ENCODE assay signal across 10 cellular contexts in genomic region chr1:206672844-206673758, GRCh38. TPM values are rescaled to one million over a fixed set of nuclear protein-coding genes. Genes with fewer than 3 reads are reported as not detected.
DNase-seq lines count a peak whose midpoint lies in the region; ATAC-seq and TF ChIP-seq lines count a peak whose summit lies in the region.
"Had no signal": no experiment of that assay in that cellular context is flagged by ENCODE, and none has a peak within 500 bp of the region (broad histone marks: within the 10 kb centered on the region; RNA-seq: fewer than 3 reads in every experiment).

No MANE protein-coding gene starts in this region.

- DNase-seq in GM23338 (ENCODE audit: low spot score) = no peak
- DNase-seq in OCI-LY7 (ENCODE audit: low spot score) = peak; percentile 45
- DNase-seq in heart right ventricle = no peak
- no peak for DNase-seq in C1 segment of cervical spinal cord (lab: John Stamatoyannopoulos, UW)
- no peak for DNase-seq in activated T-helper 1 cell treated with anti-CD3 and anti-CD28 coated beads, Interleukin-12 subunit alpha, Interleukin-12 subunit beta, Interleukin-2, Interleukin-4 antibody, amounts not matched to agents 30 ng/mL and 10 ng/mL and 1 ng/mL, durations not matched to agents 14 hours and 24 hours and 36 hours (ENCODE audit: low spot score)
- DNase-seq: activated naive CD8-positive, alpha-beta T cell treated with anti-CD3 and anti-CD28 coated beads, Interleukin-2, amount 10 ng/mL, durations not matched to agents 7 days and 5 days had no signal

- H3K36me3 ChIP-seq in GM23338 (ENCODE audit: insufficient read depth) (no peaks in the 10 kb centered on the region), OCI-LY7 (ENCODE audit: insufficient read depth, low read length) (no peaks in the 10 kb centered on the region), heart right ventricle (no peaks in the 10 kb centered on the region)

- no peaks in the 10 kb centered on the region for H3F3A ChIP-seq in GM23338 (replicated peaks; ENCODE audit: low read depth)

- CTCF ChIA-PET in OCI-LY7 (lab: Charles Lee; ENCODE audit: unreplicated experiment) = interaction anchor here (0.7 to 2.1 kb wide), 5 partner anchors 9 to 38 kb away, joined by 3 to 13 read pairs (median 5); partner anchors contain the start of gene DYRK3

- intact Hi-C loops in OCI-LY7 (cut with micrococcal nuclease; ENCODE audit: unreplicated experiment) (no loop called here), heart right ventricle (cut with DNase I) (no loop called here)
- intact Hi-C loops in activated T-helper 1 cell treated with anti-CD3 and anti-CD28 coated beads, Interleukin-12 subunit alpha, Interleukin-12 subunit beta, Interleukin-2, Interleukin-4 antibody, amounts not matched to agents 30 ng/mL and 10 ng/mL and 1 ng/mL, durations not matched to agents 14 hours and 24 hours and 36 hours (cut with micrococcal nuclease) = no loop called here

- H3K79me2 ChIP-seq in GM23338 (replicated peaks; ENCODE audit: insufficient read depth) (no peaks in the 10 kb centered on the region), OCI-LY7 (ENCODE audit: insufficient read depth, low read depth, low read length) (no peaks in the 10 kb centered on the region)

- POLR2A ChIA-PET in OCI-LY7 (lab: Charles Lee) = interaction anchor here (0.7 to 2.7 kb wide), 9 partner anchors 8 to 787 kb away, joined by 3 to 11 read pairs (median 5); partner anchors contain the start of gene DYRK3

- H3K27ac Mint-ChIP-seq in GM23338 = no peak overlapping the region
- H3K27ac Mint-ChIP-seq in activated T-helper 1 cell treated with anti-CD3 and anti-CD28 coated beads, Interleukin-12 subunit alpha, Interleukin-12 subunit beta, Interleukin-2, Interleukin-4 antibody, amounts not matched to agents 30 ng/mL and 10 ng/mL and 1 ng/mL, durations not matched to agents 14 hours and 24 hours and 36 hours = no peak overlapping the region
- H3K27ac Mint-ChIP-seq: activated naive CD8-positive, alpha-beta T cell treated with anti-CD3 and anti-CD28 coated beads, Interleukin-2, amount 10 ng/mL, durations not matched to agents 7 days and 5 days; T-helper 1 cell treated with Interleukin-12 subunit alpha and Interleukin-12 subunit beta and Interleukin-4 antibody, amounts not matched to agents 30 μg/mL and 1 μg/mL, for 36 hours had no signal

- H3K4me1 ChIP-seq in GM23338 (ENCODE audit: insufficient read depth) = peaks cover 28% of the 10 kb centered on the region
- H3K4me1 ChIP-seq in OCI-LY7 (ENCODE audit: insufficient read depth, low read length, poor library complexity, severe bottlenecking) = peaks cover 41% of the 10 kb centered on the region
- peaks cover 27 to 49% (median 44%) of the 10 kb centered on the region in 9 donors for H3K4me1 ChIP-seq in heart right ventricle

- peaks cover 4% of the 10 kb centered on the region for H3K27me3 Mint-ChIP-seq in GM23338 (ENCODE audit: insufficient read depth, low read depth, poor library complexity)
- peaks cover 3% of the 10 kb centered on the region for H3K27me3 Mint-ChIP-seq in activated T-helper 1 cell treated with anti-CD3 and anti-CD28 coated beads, Interleukin-12 subunit alpha, Interleukin-12 subunit beta, Interleukin-2, Interleukin-4 antibody, amounts not matched to agents 30 ng/mL and 10 ng/mL and 1 ng/mL, durations not matched to agents 14 hours and 24 hours and 36 hours (ENCODE audit: insufficient read depth)

- H3K4me3 ChIP-seq in GM23338 (no peak overlapping the region), OCI-LY7 (ENCODE audit: low read depth, low read length, poor library complexity, severe bottlenecking) (no peak overlapping the region), heart right ventricle (no peak overlapping the region), skin epidermis (no peak overlapping the region)

- no peaks in the 10 kb centered on the region for H3K36me3 Mint-ChIP-seq in GM23338 (ENCODE audit: low read depth)
- peaks cover 3% of the 10 kb centered on the region for H3K36me3 Mint-ChIP-seq in activated T-helper 1 cell treated with anti-CD3 and anti-CD28 coated beads, Interleukin-12 subunit alpha, Interleukin-12 subunit beta, Interleukin-2, Interleukin-4 antibody, amounts not matched to agents 30 ng/mL and 10 ng/mL and 1 ng/mL, durations not matched to agents 14 hours and 24 hours and 36 hours (ENCODE audit: low read depth)
- H3K36me3 Mint-ChIP-seq: activated naive CD8-positive, alpha-beta T cell treated with anti-CD3 and anti-CD28 coated beads, Interleukin-2, amount 10 ng/mL, durations not matched to agents 7 days and 5 days had no signal

- BruUV-seq in OCI-LY7 (replicated peaks; lab: Mats Ljungman, UMichigan) = no TSS peak

- H3K9me3 ChIP-seq in OCI-LY7 (ENCODE audit: low read length) (no peaks in the 10 kb centered on the region), heart right ventricle (no peaks in the 10 kb centered on the region)

- TF ChIP-seq CTCF in GM23338 (conservative IDR thresholded peaks at IDR 0.05; ENCODE audit: low read depth in 2 of 2) (no peak), OCI-LY7 (conservative IDR thresholded peaks at IDR 0.05; ENCODE audit: low read length) (no peak), heart right ventricle (IDR thresholded peaks at IDR 0.05) (no peak)

- H3K4me3 Mint-ChIP-seq in GM23338 = no peak overlapping the region
- no peak overlapping the region for H3K4me3 Mint-ChIP-seq in activated T-helper 1 cell treated with anti-CD3 and anti-CD28 coated beads, Interleukin-12 subunit alpha, Interleukin-12 subunit beta, Interleukin-2, Interleukin-4 antibody, amounts not matched to agents 30 ng/mL and 10 ng/mL and 1 ng/mL, durations not matched to agents 14 hours and 24 hours and 36 hours
- H3K4me3 Mint-ChIP-seq: activated naive CD8-positive, alpha-beta T cell treated with anti-CD3 and anti-CD28 coated beads, Interleukin-2, amount 10 ng/mL, durations not matched to agents 7 days and 5 days; T-helper 1 cell treated with Interleukin-12 subunit alpha and Interleukin-12 subunit beta and Interleukin-4 antibody, amounts not matched to agents 30 μg/mL and 1 μg/mL, for 36 hours had no signal

- H3K4me2 ChIP-seq in GM23338 = no peak overlapping the region
- H3K4me2 ChIP-seq in OCI-LY7 (ENCODE audit: low read length) = peak overlapping the region; percentile 33

- no peaks in the 10 kb centered on the region; the same call in 1 of the 2 replicates for H3K27me3 ChIP-seq in GM23338 (ENCODE audit: insufficient read depth)
- H3K27me3 ChIP-seq in heart right ventricle = peaks cover 0 to 5% (median 0%) of the 10 kb centered on the region in 7 donors

- H2AFZ ChIP-seq in GM23338 = no peak overlapping the region; the same call in 1 of the 2 replicates
- no peak overlapping the region for H2AFZ ChIP-seq in OCI-LY7 (ENCODE audit: low read length)

- H3K9me2 ChIP-seq in GM23338 (ENCODE audit: insufficient read depth) (no peaks in the 10 kb centered on the region), OCI-LY7 (ENCODE audit: insufficient read depth, low read length) (no peaks in the 10 kb centered on the region)

- peaks cover 6% of the 10 kb centered on the region; the same call in 2 of the 3 replicates for H3K4me1 Mint-ChIP-seq in GM23338
- H3K4me1 Mint-ChIP-seq in activated T-helper 1 cell treated with anti-CD3 and anti-CD28 coated beads, Interleukin-12 subunit alpha, Interleukin-12 subunit beta, Interleukin-2, Interleukin-4 antibody, amounts not matched to agents 30 ng/mL and 10 ng/mL and 1 ng/mL, durations not matched to agents 14 hours and 24 hours and 36 hours (ENCODE audit: low read depth) = peaks cover 6% of the 10 kb centered on the region

- H4K20me1 ChIP-seq in GM23338 (replicated peaks; ENCODE audit: insufficient read depth) (no peaks in the 10 kb centered on the region), OCI-LY7 (ENCODE audit: insufficient read depth, low read length) (no peaks in the 10 kb centered on the region)

- H3K27ac ChIP-seq in GM23338 (ENCODE audit: low read depth) (no peak overlapping the region), OCI-LY7 (ENCODE audit: low read depth, low read length, poor library complexity, severe bottlenecking) (no peak overlapping the region), heart right ventricle (peak overlapping the region; percentile 29 to 81 (median 70)), skin epidermis (peak overlapping the region in 11 of 21 experiments; percentile 12 to 86 (median 25))

- WGBS in heart right ventricle, 2 donors = 33 to 43% methylated on average over 6 of the region's 6 CpGs

- H3K9me3 Mint-ChIP-seq in GM23338 = no peaks in the 10 kb centered on the region
- H3K9me3 Mint-ChIP-seq in activated T-helper 1 cell treated with anti-CD3 and anti-CD28 coated beads, Interleukin-12 subunit alpha, Interleukin-12 subunit beta, Interleukin-2, Interleukin-4 antibody, amounts not matched to agents 30 ng/mL and 10 ng/mL and 1 ng/mL, durations not matched to agents 14 hours and 24 hours and 36 hours = no peaks in the 10 kb centered on the region
- H3K9me3 Mint-ChIP-seq: activated naive CD8-positive, alpha-beta T cell treated with anti-CD3 and anti-CD28 coated beads, Interleukin-2, amount 10 ng/mL, durations not matched to agents 7 days and 5 days; T-helper 1 cell treated with Interleukin-12 subunit alpha and Interleukin-12 subunit beta and Interleukin-4 antibody, amounts not matched to agents 30 μg/mL and 1 μg/mL, for 36 hours had no signal

- ATAC-seq in GM23338 (peak; percentile 75), heart right ventricle (peak in 7 of 8 donors; percentile 42 to 76 (median 60)), HG03108 (IDR thresholded peaks at IDR 0.05; ENCODE audit: unreplicated experiment) (no peak), GM21367 (IDR thresholded peaks at IDR 0.05; ENCODE audit: unreplicated experiment) (no peak)

TF ChIP-seq in GM23338, 12 proteins besides CTCF, POLR2A, EP300 and RAD21:
- TF ChIP-seq NANOG (IDR thresholded peaks at IDR 0.05; ENCODE audit: borderline replicate concordance) = no peak

RNA-seq across cellular contexts. Expression of gene MAPKAPK2, which starts 11.6 kb away (rescaled TPM):
- total RNA-seq in GM23338 (2014; rRNA removed; shearing (Covaris generic)) = 30.4 and 32.1 TPM in 2 replicates
- 9.6 and 10.1 TPM in 2 replicates for polyA plus RNA-seq in GM23338 (2016; fragmentation: Nextera tagmentation; extraction: Ambion mirVana)
- total RNA-seq in OCI-LY7 (2014; rRNA removed; shearing (Covaris generic)) = 14.5 and 16.3 TPM in 2 replicates
- total RNA-seq in OCI-LY7 (2022) = 39.9 and 46.5 TPM in 2 replicates
- total RNA-seq in heart right ventricle = 100 to 1,000 TPM; 169 to 323 (median 224) TPM
- 100 to 1,000 TPM; 101 to 144 TPM for polyA plus RNA-seq in heart right ventricle
- total RNA-seq in activated T-helper 1 cell treated with anti-CD3 and anti-CD28 coated beads, Interleukin-12 subunit alpha, Interleukin-12 subunit beta, Interleukin-2, Interleukin-4 antibody, amounts not matched to agents 30 ng/mL and 10 ng/mL and 1 ng/mL, durations not matched to agents 14 hours and 24 hours and 36 hours = 117 and 120 TPM in 2 replicates

RNA-seq across cellular contexts. Expression of gene DYRK3, which starts 37.8 kb away (rescaled TPM):
- total RNA-seq in GM23338 (2014; rRNA removed; shearing (Covaris generic)) = 8.5 and 9.5 TPM in 2 replicates
- 1.8 and 2.9 TPM in 2 replicates for polyA plus RNA-seq in GM23338 (2016; fragmentation: Nextera tagmentation; extraction: Ambion mirVana)
- 9.7 and 9.8 TPM in 2 replicates for total RNA-seq in OCI-LY7 (2014; rRNA removed; shearing (Covaris generic))
- total RNA-seq in OCI-LY7 (2022) = 9.4 and 10.9 TPM in 2 replicates
- 10 to 100 TPM; 10.4 to 27.9 (median 20.8) TPM for total RNA-seq in heart right ventricle
- polyA plus RNA-seq in heart right ventricle = 10 to 100 TPM in 1 of 2 donors, 1 to 10 TPM in 1; 4.1 to 31.1 TPM
- 22.1 and 23.3 TPM in 2 replicates for total RNA-seq in activated T-helper 1 cell treated with anti-CD3 and anti-CD28 coated beads, Interleukin-12 subunit alpha, Interleukin-12 subunit beta, Interleukin-2, Interleukin-4 antibody, amounts not matched to agents 30 ng/mL and 10 ng/mL and 1 ng/mL, durations not matched to agents 14 hours and 24 hours and 36 hours

Comparison
In these comparisons a context has a peak if more than half of its experiments do, and no peak if none do; other contexts are left out.
1. ATAC-seq: peak in GM23338 (single experiment) and heart right ventricle (7 of 8); none in HG03108 (single experiment) and GM21367 (single experiment).
2. H3K27ac ChIP-seq: peak in heart right ventricle (10 of 10) and skin epidermis (11 of 21); none in GM23338 (single experiment) and OCI-LY7 (single experiment).